ENCODE assay signal across 1 cellular context in genomic region chr1:31643976-31644559, GRCh38.
TF ChIP-seq lines count a peak whose summit lies in the region.

No MANE protein-coding gene starts in this region.

TF ChIP-seq in K562, 482 proteins besides CTCF, POLR2A, EP300 and RAD21 (continued from another document and continues in another):
- TF ChIP-seq SIN3A (IDR thresholded peaks at IDR 0.05; ENCODE audit: borderline replicate concordance in 2 of 2, control insufficient read depth in 1 of 2, low read depth in 2 of 2, low read length in 2 of 2) (peak; percentile 34 to 61; a peak in 2 of 4 replicates), PREB (CRISPR knock-in tag; IDR thresholded peaks at IDR 0.05) (0 out of 2 replicates have a peak, but pooled peaks have one; percentile 75), NCOR1 (IDR thresholded peaks at IDR 0.05) (0 out of 2 replicates have a peak, but pooled peaks have one; percentile 12), ETV1 (tag; conservative IDR thresholded peaks at IDR 0.05; ENCODE audit: low read depth) (peak; percentile 87), FOXM1 (IDR thresholded peaks at IDR 0.05; ENCODE audit: low read depth) (no peak), FOXM1 (CRISPR knock-in tag; IDR thresholded peaks at IDR 0.05; ENCODE audit: low read depth) (0 out of 2 replicates have a peak, but pooled peaks have one; percentile 11), CHD1 (IDR thresholded peaks at IDR 0.05; ENCODE audit: low read length) (peak; percentile 64), KLF6 (CRISPR knock-in tag; IDR thresholded peaks at IDR 0.05; ENCODE audit: borderline replicate concordance) (0 out of 2 replicates have a peak, but pooled peaks have one; percentile 67), ARID4B (CRISPR knock-in tag; IDR thresholded peaks at IDR 0.05) (0 out of 2 replicates have a peak, but pooled peaks have one; percentile 45), GTF3C2 (IDR thresholded peaks at IDR 0.05; ENCODE audit: borderline replicate concordance, extremely low read depth, insufficient read length) (no peak), NFRKB (IDR thresholded peaks at IDR 0.05; ENCODE audit: low read depth) (peak; percentile 56; the same call in 1 of the 2 replicates), OTX1 (CRISPR knock-in tag; IDR thresholded peaks at IDR 0.05) (peak; percentile 1; the same call in 1 of the 2 replicates), TAF1 (IDR thresholded peaks at IDR 0.05; ENCODE audit: control insufficient read depth, extremely low read depth, insufficient read depth, low read length, severe bottlenecking) (peak; percentile 66), RB1 (IDR thresholded peaks at IDR 0.05; ENCODE audit: low read depth) (no peak), MYC (IDR thresholded peaks at IDR 0.05; ENCODE audit: low read depth, low read length) (no peak), MYC (CRISPR knock-in tag; IDR thresholded peaks at IDR 0.05; ENCODE audit: borderline replicate concordance, low read depth) (0 out of 2 replicates have a peak, but pooled peaks have one; percentile 59), ZBTB1 (CRISPR knock-in tag; IDR thresholded peaks at IDR 0.05; ENCODE audit: borderline replicate concordance, low read depth) (peak; percentile 25; the same call in 1 of the 2 replicates), MAFG (tag; conservative IDR thresholded peaks at IDR 0.05) (no peak), ZNF407 (IDR thresholded peaks at IDR 0.05; ENCODE audit: low read depth) (no peak), TBL1XR1 (IDR thresholded peaks at IDR 0.05; ENCODE audit: low read length in 2 of 2) (0 out of 4 replicates have a peak, but pooled peaks of 1 of the 2 experiments have one; percentile 14), TOE1 (IDR thresholded peaks at IDR 0.05; ENCODE audit: borderline replicate concordance) (0 out of 2 replicates have a peak, but pooled peaks have one; percentile 46), TOE1 (CRISPR knock-in tag; IDR thresholded peaks at IDR 0.05; ENCODE audit: borderline replicate concordance, low read depth) (0 out of 2 replicates have a peak, but pooled peaks have one; percentile 73), ARNT (IDR thresholded peaks at IDR 0.05) (0 out of 4 replicates have a peak, but pooled peaks of 1 of the 2 experiments have one; percentile 63), ZNF592 (IDR thresholded peaks at IDR 0.05) (peak; percentile 41; the same call in 1 of the 2 replicates), DPF2 (IDR thresholded peaks at IDR 0.05) (peak; percentile 40), TCF7 (IDR thresholded peaks at IDR 0.05; ENCODE audit: borderline replicate concordance) (no peak), BDP1 (IDR thresholded peaks at IDR 0.05; ENCODE audit: insufficient read depth, insufficient read length) (no peak), GABPB2 (CRISPR knock-in tag; conservative IDR thresholded peaks at IDR 0.05) (0 out of 2 replicates have a peak, but pooled peaks have one; percentile 26), KAT7 (CRISPR knock-in tag; IDR thresholded peaks at IDR 0.05; ENCODE audit: borderline replicate concordance) (peak; percentile 33; the same call in 1 of the 2 replicates), NEUROD1 (IDR thresholded peaks at IDR 0.05; ENCODE audit: borderline replicate concordance, low read depth, low read length, partially characterized antibody) (peak; percentile 3), BRCA1 (IDR thresholded peaks at IDR 0.05) (no peak), BRCA1 (CRISPR knock-in tag; IDR thresholded peaks at IDR 0.05) (no peak), BRD4 (IDR thresholded peaks at IDR 0.05) (peak; percentile 55; the same call in 1 of the 2 replicates), NR1H2 (CRISPR knock-in tag; IDR thresholded peaks at IDR 0.05) (0 out of 2 replicates have a peak, but pooled peaks have one; percentile 74)
